28 cellular contexts compared by ENCODE assay signal in the genomic region with DNA sequence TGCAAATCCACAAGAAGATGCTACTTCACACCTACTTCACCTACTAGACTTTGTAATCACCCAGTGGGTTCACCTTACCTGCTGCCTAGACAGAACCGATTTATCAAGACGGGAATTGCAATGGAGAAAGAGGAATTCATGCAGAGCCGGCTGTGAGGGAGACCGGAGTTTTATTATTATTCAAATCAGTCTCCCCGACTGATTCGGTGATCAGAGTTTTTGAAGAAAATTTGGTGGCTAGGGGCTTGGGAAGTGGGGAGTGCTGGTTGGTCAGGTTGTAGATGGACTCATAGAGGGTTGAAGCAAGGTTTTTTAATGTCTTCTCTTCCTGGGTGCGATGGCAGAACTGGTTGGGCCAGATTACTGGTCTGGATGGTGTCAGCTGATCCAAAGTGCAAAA. TPM values are rescaled to one million over a fixed set of nuclear protein-coding genes. Genes with fewer than 3 reads are reported as not detected.
DNase-seq lines count a peak whose midpoint lies in the region; ATAC-seq and TF ChIP-seq lines count a peak whose summit lies in the region.
"Had no signal": no experiment of that assay in that cellular context is flagged by ENCODE, and none has a peak within 500 bp of the region (broad histone marks: within the 10 kb centered on the region; RNA-seq: fewer than 3 reads in every experiment).

No MANE protein-coding gene starts in this region.

- H3K9me3 ChIP-seq in Caco-2, result no peaks in the 10 kb centered on the region
- no peaks in the 10 kb centered on the region for H3K9me3 ChIP-seq in naive thymus-derived CD4-positive, alpha-beta T cell (ENCODE audit: control insufficient read depth in 2 of 3, low read length in 3 of 3)
- H3K9me3 ChIP-seq: spleen had no signal

- H3K4me1 ChIP-seq in Caco-2, result peaks cover 14% of the 10 kb centered on the region
- H3K4me1 ChIP-seq in naive thymus-derived CD4-positive, alpha-beta T cell (ENCODE audit: control insufficient read depth in 2 of 2, insufficient read depth in 2 of 2, low read length in 2 of 2), result no peaks in the 10 kb centered on the region
- H3K4me1 ChIP-seq: neural progenitor cell had no signal

- H3K9me3 Mint-ChIP-seq in Caco-2 (ENCODE audit: unreplicated experiment), result no peaks in the 10 kb centered on the region
- H3K9me3 Mint-ChIP-seq in activated naive CD8-positive, alpha-beta T cell (ENCODE audit: low read depth), result no peaks in the 10 kb centered on the region
- H3K9me3 Mint-ChIP-seq in naive thymus-derived CD4-positive, alpha-beta T cell, result no peaks in the 10 kb centered on the region
- H3K9me3 Mint-ChIP-seq: neural progenitor cell; T-helper 1 cell treated with Interleukin-12 subunit alpha and Interleukin-12 subunit beta and Interleukin-4 antibody, amounts not matched to agents 30 μg/mL and 1 μg/mL, for 36 hours had no signal

- intact Hi-C loops in Caco-2 (cut with micrococcal nuclease; ENCODE audit: unreplicated experiment), result no loop called here
- intact Hi-C loops in naive thymus-derived CD4-positive, alpha-beta T cell (cut with micrococcal nuclease), result no loop called here
- intact Hi-C loops in head of caudate nucleus (cut with DNase I), result no loop called here

- H3K36me3 ChIP-seq in Caco-2 (ENCODE audit: control insufficient read depth, insufficient read depth, low read length), result no peaks in the 10 kb centered on the region
- H3K36me3 ChIP-seq in naive thymus-derived CD4-positive, alpha-beta T cell (ENCODE audit: control insufficient read depth in 2 of 3, insufficient read depth in 3 of 3, low read length in 3 of 3), result peaks cover 0 to 27% (median 3%) of the 10 kb centered on the region in 3 experiments

- H3K4me1 Mint-ChIP-seq in Caco-2 (ENCODE audit: low read depth, unreplicated experiment), result peaks cover 11% of the 10 kb centered on the region
- H3K4me1 Mint-ChIP-seq in activated naive CD8-positive, alpha-beta T cell (ENCODE audit: low read depth), result peaks cover 45% of the 10 kb centered on the region
- peaks cover 0 to 54% (median 41%) of the 10 kb centered on the region in 7 donors for H3K4me1 Mint-ChIP-seq in naive thymus-derived CD4-positive, alpha-beta T cell
- H3K4me1 Mint-ChIP-seq: neural progenitor cell had no signal

- no peak for ATAC-seq in naive thymus-derived CD4-positive, alpha-beta T cell
- no peak for ATAC-seq in HG03378 (IDR thresholded peaks at IDR 0.05; ENCODE audit: unreplicated experiment)
- ATAC-seq in GM19463 (IDR thresholded peaks at IDR 0.05; ENCODE audit: unreplicated experiment), result no peak
- ATAC-seq: GM12878, right cardiac atrium had no signal

- no peak overlapping the region for H3K4me3 ChIP-seq in Caco-2 (ENCODE audit: low read depth, low read length)
- H3K4me3 ChIP-seq in naive thymus-derived CD4-positive, alpha-beta T cell (ENCODE audit: low read length), result no peak overlapping the region
- H3K4me3 ChIP-seq: dorsolateral prefrontal cortex, GM12878, GM23248, lung, neural progenitor cell, spleen had no signal

- CTCF ChIA-PET in Caco-2 (lab: Charles Lee), result no interaction called here
- CTCF ChIA-PET in naive thymus-derived CD4-positive, alpha-beta T cell (lab: Charles Lee), result no interaction called here

- POLR2A ChIA-PET in Caco-2 (lab: Charles Lee), result no interaction called here
- POLR2A ChIA-PET in naive thymus-derived CD4-positive, alpha-beta T cell (lab: Charles Lee), result no interaction called here

- H3K36me3 Mint-ChIP-seq in Caco-2 (ENCODE audit: insufficient read depth, unreplicated experiment), result peaks cover 71% of the 10 kb centered on the region
- peaks cover 24% of the 10 kb centered on the region for H3K36me3 Mint-ChIP-seq in activated naive CD8-positive, alpha-beta T cell
- peaks cover 15 to 62% (median 50%) of the 10 kb centered on the region in 5 donors for H3K36me3 Mint-ChIP-seq in naive thymus-derived CD4-positive, alpha-beta T cell

- BruUV-seq in Caco-2 (replicated peaks; lab: Mats Ljungman, UMichigan), result no TSS peak

- no peak overlapping the region for H3K27ac ChIP-seq in naive thymus-derived CD4-positive, alpha-beta T cell (ENCODE audit: low read depth, low read length)
- H3K27ac ChIP-seq: 22Rv1, C4-2B, dorsolateral prefrontal cortex, GM23248, neural progenitor cell, spleen had no signal

- DNase-seq in SIG-M5 treated with dmso at 0.1 percent for 504 hours (lab: John Stamatoyannopoulos, UW; ENCODE audit: unreplicated experiment) (peak; percentile 12), SIG-M5 (lab: John Stamatoyannopoulos, UW) (no peak), Caco-2 (peak in 1 of 2 experiments; percentile 35), head of caudate nucleus (no peak)
- no peak for DNase-seq in naive thymus-derived CD4-positive, alpha-beta T cell
- DNase-seq: activated CD4-positive, CD25-positive, alpha-beta regulatory T cell treated with anti-CD3 and anti-CD28 coated beads, Interleukin-2, amount 50 U/mL, for 72 hours; dorsolateral prefrontal cortex; GM23248; Karpas-422; NCI-H146; NCI-H2107; NCI-H774; right cardiac atrium; spleen; substantia nigra had no signal

- no peaks in the 10 kb centered on the region for H3K27me3 Mint-ChIP-seq in Caco-2 (ENCODE audit: insufficient read depth, unreplicated experiment)
- H3K27me3 Mint-ChIP-seq in activated naive CD8-positive, alpha-beta T cell, result no peaks in the 10 kb centered on the region
- H3K27me3 Mint-ChIP-seq in naive thymus-derived CD4-positive, alpha-beta T cell, result no peaks in the 10 kb centered on the region

- no peaks in the 10 kb centered on the region for H3K27me3 ChIP-seq in Caco-2 (replicated peaks; ENCODE audit: control insufficient read depth, insufficient read depth, low read length)
- no peaks in the 10 kb centered on the region for H3K27me3 ChIP-seq in naive thymus-derived CD4-positive, alpha-beta T cell (ENCODE audit: control insufficient read depth in 2 of 2, insufficient read depth in 2 of 2, low read length in 2 of 2)
- H3K27me3 ChIP-seq: dorsolateral prefrontal cortex, neural progenitor cell, spleen had no signal

- no peak for TF ChIP-seq CTCF in Caco-2 (IDR thresholded peaks at IDR 0.05; ENCODE audit: insufficient read depth in 1 of 2, low read depth in 1 of 2, low read length in 1 of 2, severe bottlenecking in 1 of 2, unreplicated experiment in 1 of 2)

- H3K4me3 Mint-ChIP-seq in Caco-2 (ENCODE audit: unreplicated experiment), result peak overlapping the region; percentile 37
- no peak overlapping the region for H3K4me3 Mint-ChIP-seq in activated naive CD8-positive, alpha-beta T cell
- no peak overlapping the region for H3K4me3 Mint-ChIP-seq in naive thymus-derived CD4-positive, alpha-beta T cell
- H3K4me3 Mint-ChIP-seq: neural progenitor cell; T-helper 1 cell treated with Interleukin-12 subunit alpha and Interleukin-12 subunit beta and Interleukin-4 antibody, amounts not matched to agents 30 μg/mL and 1 μg/mL, for 36 hours had no signal

- no peak overlapping the region for H3K27ac Mint-ChIP-seq in Caco-2 (ENCODE audit: unreplicated experiment)
- peak overlapping the region; percentile 78 for H3K27ac Mint-ChIP-seq in activated naive CD8-positive, alpha-beta T cell
- H3K27ac Mint-ChIP-seq in naive thymus-derived CD4-positive, alpha-beta T cell, result peak overlapping the region in 7 of 9 donors; percentile 4 to 76 (median 64)
- H3K27ac Mint-ChIP-seq: neural progenitor cell; T-helper 1 cell treated with Interleukin-12 subunit alpha and Interleukin-12 subunit beta and Interleukin-4 antibody, amounts not matched to agents 30 μg/mL and 1 μg/mL, for 36 hours had no signal

RNA-seq across cellular contexts. Expression of gene SFXN1, which starts 23.4 kb away (rescaled TPM):
- 102 and 104 TPM in 2 replicates for total RNA-seq in Caco-2 (2022)
- total RNA-seq in naive thymus-derived CD4-positive, alpha-beta T cell, result 100 to 1,000 TPM in 1 of 5 experiments, 10 to 100 TPM in 4; 58.7 to 177 (median 88.9) TPM
- polyA plus RNA-seq in naive thymus-derived CD4-positive, alpha-beta T cell, result 10 to 100 TPM; 40.2 to 64.0 TPM

RNA-seq across cellular contexts. Expression of gene DRD1, which starts 57.8 kb away (rescaled TPM):
- not detected in 2 replicates for total RNA-seq in Caco-2 (2022)
- not detected for total RNA-seq in naive thymus-derived CD4-positive, alpha-beta T cell
- not detected for polyA plus RNA-seq in naive thymus-derived CD4-positive, alpha-beta T cell
- total RNA-seq: endothelial cell of umbilical vein, glomerular endothelial cell, GM12878, GM23248, kidney epithelial cell, right cardiac atrium, SK-MEL-5 had no signal
- polyA plus RNA-seq: endothelial cell of umbilical vein, GM12878, GM23248, right cardiac atrium had no signal
